Comparison of ENCODE assay signal across 2 cellular contexts in the genomic region with DNA sequence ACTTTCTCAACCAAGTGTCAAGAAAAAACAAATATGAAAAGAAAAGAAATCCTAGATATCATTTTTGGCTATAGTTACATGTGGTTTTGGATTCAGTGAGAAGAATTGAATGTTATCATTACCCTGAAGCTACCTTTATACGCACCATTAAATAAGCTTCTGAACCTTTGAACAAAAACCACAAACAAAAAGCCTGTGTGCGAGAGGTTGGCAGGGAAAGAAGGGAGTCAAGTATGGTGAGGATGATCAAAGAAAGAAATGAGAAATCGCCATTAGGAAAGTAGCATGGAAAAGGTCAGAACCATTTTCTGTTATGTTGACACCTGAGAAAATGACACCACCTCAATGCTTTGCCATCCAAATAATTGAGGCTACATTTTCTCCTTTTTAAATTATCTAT.
TF ChIP-seq lines count a peak whose summit lies in the region.

No MANE protein-coding gene starts in this region.

TF ChIP-seq in SK-N-SH, 30 proteins besides CTCF, POLR2A, EP300 and RAD21 (continued from another document):
- TF ChIP-seq, protein P1, sequence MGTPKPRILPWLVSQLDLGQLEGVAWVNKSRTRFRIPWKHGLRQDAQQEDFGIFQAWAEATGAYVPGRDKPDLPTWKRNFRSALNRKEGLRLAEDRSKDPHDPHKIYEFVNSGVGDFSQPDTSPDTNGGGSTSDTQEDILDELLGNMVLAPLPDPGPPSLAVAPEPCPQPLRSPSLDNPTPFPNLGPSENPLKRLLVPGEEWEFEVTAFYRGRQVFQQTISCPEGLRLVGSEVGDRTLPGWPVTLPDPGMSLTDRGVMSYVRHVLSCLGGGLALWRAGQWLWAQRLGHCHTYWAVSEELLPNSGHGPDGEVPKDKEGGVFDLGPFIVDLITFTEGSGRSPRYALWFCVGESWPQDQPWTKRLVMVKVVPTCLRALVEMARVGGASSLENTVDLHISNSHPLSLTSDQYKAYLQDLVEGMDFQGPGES (IDR thresholded peaks at IDR 0.05; ENCODE audit: low read depth, low read length), result no peak
- TF ChIP-seq TEAD4 (IDR thresholded peaks at IDR 0.05; ENCODE audit: borderline replicate concordance, insufficient read depth) (no peak), JUND (IDR thresholded peaks at IDR 0.05) (no peak)

TF ChIP-seq in SK-N-SH treated with all-trans-retinoic acid at 6 μM for 48 hours, 23 proteins besides CTCF, POLR2A, EP300 and RAD21 (continued from another document):
- TF ChIP-seq, protein P2, sequence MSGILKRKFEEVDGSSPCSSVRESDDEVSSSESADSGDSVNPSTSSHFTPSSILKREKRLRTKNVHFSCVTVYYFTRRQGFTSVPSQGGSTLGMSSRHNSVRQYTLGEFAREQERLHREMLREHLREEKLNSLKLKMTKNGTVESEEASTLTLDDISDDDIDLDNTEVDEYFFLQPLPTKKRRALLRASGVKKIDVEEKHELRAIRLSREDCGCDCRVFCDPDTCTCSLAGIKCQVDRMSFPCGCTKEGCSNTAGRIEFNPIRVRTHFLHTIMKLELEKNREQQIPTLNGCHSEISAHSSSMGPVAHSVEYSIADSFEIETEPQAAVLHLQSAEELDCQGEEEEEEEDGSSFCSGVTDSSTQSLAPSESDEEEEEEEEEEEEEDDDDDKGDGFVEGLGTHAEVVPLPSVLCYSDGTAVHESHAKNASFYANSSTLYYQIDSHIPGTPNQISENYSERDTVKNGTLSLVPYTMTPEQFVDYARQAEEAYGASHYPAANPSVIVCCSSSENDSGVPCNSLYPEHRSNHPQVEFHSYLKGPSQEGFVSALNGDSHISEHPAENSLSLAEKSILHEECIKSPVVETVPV (CRISPR knock-in tag; IDR thresholded peaks at IDR 0.05), result no peak
- no peak for TF ChIP-seq ZNF565 (CRISPR knock-in tag; conservative IDR thresholded peaks at IDR 0.05; ENCODE audit: low read depth)
- TF ChIP-seq, protein P3, sequence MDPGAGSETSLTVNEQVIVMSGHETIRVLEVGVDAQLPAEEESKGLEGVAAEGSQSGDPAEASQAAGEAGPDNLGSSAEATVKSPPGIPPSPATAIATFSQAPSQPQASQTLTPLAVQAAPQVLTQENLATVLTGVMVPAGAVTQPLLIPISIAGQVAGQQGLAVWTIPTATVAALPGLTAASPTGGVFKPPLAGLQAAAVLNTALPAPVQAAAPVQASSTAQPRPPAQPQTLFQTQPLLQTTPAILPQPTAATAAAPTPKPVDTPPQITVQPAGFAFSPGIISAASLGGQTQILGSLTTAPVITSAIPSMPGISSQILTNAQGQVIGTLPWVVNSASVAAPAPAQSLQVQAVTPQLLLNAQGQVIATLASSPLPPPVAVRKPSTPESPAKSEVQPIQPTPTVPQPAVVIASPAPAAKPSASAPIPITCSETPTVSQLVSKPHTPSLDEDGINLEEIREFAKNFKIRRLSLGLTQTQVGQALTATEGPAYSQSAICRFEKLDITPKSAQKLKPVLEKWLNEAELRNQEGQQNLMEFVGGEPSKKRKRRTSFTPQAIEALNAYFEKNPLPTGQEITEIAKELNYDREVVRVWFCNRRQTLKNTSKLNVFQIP (CRISPR knock-in tag; IDR thresholded peaks at IDR 0.05; ENCODE audit: borderline replicate concordance, low read depth), result no peak
- no peak for TF ChIP-seq ZNF8 (CRISPR knock-in tag; IDR thresholded peaks at IDR 0.05)
- no peak for TF ChIP-seq TOX (CRISPR knock-in tag; IDR thresholded peaks at IDR 0.05; ENCODE audit: borderline replicate concordance)
- no peak for TF ChIP-seq CSDC2 (CRISPR knock-in tag; IDR thresholded peaks at IDR 0.05)
- no peak for TF ChIP-seq SNAI2 (CRISPR knock-in tag; IDR thresholded peaks at IDR 0.05)
- TF ChIP-seq ISL1 (CRISPR knock-in tag; IDR thresholded peaks at IDR 0.05), result no peak
- TF ChIP-seq RARB (CRISPR knock-in tag; IDR thresholded peaks at IDR 0.05), result no peak
- no peak for TF ChIP-seq CREB5 (CRISPR knock-in tag; IDR thresholded peaks at IDR 0.05; ENCODE audit: low read depth)
- TF ChIP-seq PPARA (CRISPR knock-in tag; IDR thresholded peaks at IDR 0.05; ENCODE audit: borderline replicate concordance), result no peak
- TF ChIP-seq OSR1 (CRISPR knock-in tag; IDR thresholded peaks at IDR 0.05), result no peak
- TF ChIP-seq BACH2 (CRISPR knock-in tag; IDR thresholded peaks at IDR 0.05; ENCODE audit: borderline replicate concordance), result no peak
